ENCODE assay signal across 1 cellular context in genomic region chr6:150720774-150721233, GRCh38.
TF ChIP-seq lines count a peak whose summit lies in the region.

No MANE protein-coding gene starts in this region.

TF ChIP-seq in HepG2, 621 proteins besides CTCF, POLR2A, EP300 and RAD21 (continued from another document):
- TF ChIP-seq USF2 (IDR thresholded peaks at IDR 0.05; ENCODE audit: low read depth, low read length) (no peak), USF2 (CRISPR knock-in tag; IDR thresholded peaks at IDR 0.05; ENCODE audit: borderline replicate concordance) (no peak), ZNF678 (CRISPR knock-in tag; IDR thresholded peaks at IDR 0.05) (no peak), AKAP8 (CRISPR knock-in tag; IDR thresholded peaks at IDR 0.05) (no peak), PBX2 (CRISPR knock-in tag; IDR thresholded peaks at IDR 0.05) (no peak), SOX6 (IDR thresholded peaks at IDR 0.05) (no peak), SOX6 (CRISPR knock-in tag; IDR thresholded peaks at IDR 0.05) (no peak), MTA3 (CRISPR knock-in tag; IDR thresholded peaks at IDR 0.05) (no peak), E2F2 (CRISPR knock-in tag; IDR thresholded peaks at IDR 0.05; ENCODE audit: borderline replicate concordance) (no peak), ATF7 (IDR thresholded peaks at IDR 0.05) (peak; percentile 77), ATF7 (CRISPR knock-in tag; IDR thresholded peaks at IDR 0.05) (no peak), SMAD3 (CRISPR knock-in tag; IDR thresholded peaks at IDR 0.05) (no peak), ZNF879 (CRISPR knock-in tag; IDR thresholded peaks at IDR 0.05) (no peak)
